ENCODE assay signal across 1 cellular context in the genomic region with DNA sequence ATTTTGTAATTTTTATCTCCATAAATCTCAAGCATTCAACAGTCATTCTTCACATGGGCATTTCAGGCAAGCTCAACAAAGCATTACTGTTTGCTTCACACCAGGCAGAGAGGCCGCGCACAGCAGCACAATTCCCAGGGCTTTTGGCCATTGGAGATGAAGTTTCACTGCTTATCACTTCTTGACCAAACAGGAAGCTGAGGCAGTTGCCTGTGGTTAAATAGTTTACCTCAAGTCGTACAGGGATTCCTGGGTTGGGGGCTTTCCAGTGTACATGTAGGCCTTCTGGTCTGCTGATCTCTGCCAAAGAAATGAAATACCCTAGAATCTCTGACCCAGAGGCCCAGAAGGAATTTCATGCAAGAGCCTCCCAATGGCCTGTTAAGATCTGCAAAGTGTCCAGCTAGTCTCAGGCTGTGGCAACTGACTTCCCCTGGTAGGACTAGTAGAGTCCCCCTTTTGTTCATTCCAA.
TF ChIP-seq lines count a peak whose summit lies in the region.

No MANE protein-coding gene starts in this region.

TF ChIP-seq in A549, 52 proteins besides CTCF, POLR2A, EP300 and RAD21 (continued from another document):
- TF ChIP-seq USF2 (IDR thresholded peaks at IDR 0.05) (no peak), PBX3 (IDR thresholded peaks at IDR 0.05) (no peak), RCOR1 (IDR thresholded peaks at IDR 0.05; ENCODE audit: low read depth, low read length) (no peak), NPAS2 (CRISPR knock-in tag; IDR thresholded peaks at IDR 0.05; ENCODE audit: borderline replicate concordance) (no peak), CBX2 (IDR thresholded peaks at IDR 0.05; ENCODE audit: borderline replicate concordance, low read depth) (no peak), MAX (IDR thresholded peaks at IDR 0.05) (no peak), FOXS1 (CRISPR knock-in tag; IDR thresholded peaks at IDR 0.05) (no peak), RARB (CRISPR knock-in tag; IDR thresholded peaks at IDR 0.05) (no peak), PHF8 (IDR thresholded peaks at IDR 0.05; ENCODE audit: borderline replicate concordance, low read depth) (no peak), HEYL (CRISPR knock-in tag; IDR thresholded peaks at IDR 0.05) (no peak), NR3C1 (IDR thresholded peaks at IDR 0.05) (no peak), KDM1A (IDR thresholded peaks at IDR 0.05; ENCODE audit: low read depth) (no peak), TP53 (CRISPR knock-in tag; IDR thresholded peaks at IDR 0.05) (no peak), FOSB (CRISPR knock-in tag; IDR thresholded peaks at IDR 0.05) (no peak)
